In the genomic region with DNA sequence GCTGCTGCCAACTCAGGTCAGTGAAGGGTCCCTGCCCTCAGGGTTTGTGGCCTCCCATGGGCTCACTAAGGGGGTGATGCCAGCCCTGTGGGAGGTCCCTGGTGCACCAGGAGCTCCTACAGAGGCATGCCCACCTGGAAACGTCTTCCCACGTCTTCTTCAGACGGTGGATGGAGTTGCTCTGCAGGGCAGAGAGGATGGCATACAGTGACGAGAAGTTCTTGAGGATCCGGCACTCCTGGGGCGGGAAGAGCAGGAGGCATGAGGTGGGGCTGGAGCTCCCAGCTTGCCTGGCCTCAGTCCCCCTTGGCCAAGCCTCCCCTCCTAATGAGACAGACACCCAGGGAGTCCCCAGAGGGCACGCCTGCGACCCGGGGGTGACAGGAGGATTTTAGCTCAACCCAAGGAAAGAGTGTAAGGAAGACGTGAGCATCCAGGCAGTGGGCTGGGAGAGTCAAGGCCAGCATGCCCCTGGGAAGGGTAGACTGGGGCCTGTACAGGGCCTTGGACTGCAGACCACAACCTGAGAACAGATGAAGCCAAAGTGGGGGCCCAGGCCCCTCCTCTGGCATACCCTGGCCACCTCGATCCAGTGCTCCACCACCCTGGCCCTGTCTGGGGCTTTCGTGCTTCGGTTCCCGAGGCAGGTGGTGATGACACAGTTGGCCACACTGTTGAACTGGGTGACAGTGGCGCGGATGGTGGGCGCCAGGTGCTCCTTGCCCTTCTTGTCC, we compare ENCODE assay signal across 24 cellular contexts. TPM values are rescaled to one million over a fixed set of nuclear protein-coding genes. Genes with fewer than 3 reads are reported as not detected.
DNase-seq lines count a peak whose midpoint lies in the region; ATAC-seq, FAIRE-seq and TF ChIP-seq lines count a peak whose summit lies in the region.
"Had no signal": no experiment of that assay in that cellular context is flagged by ENCODE, and none has a peak within 500 bp of the region (broad histone marks: within the 10 kb centered on the region; RNA-seq: fewer than 3 reads in every experiment).

No MANE protein-coding gene starts in this region.

- no peak for TF ChIP-seq CTCF in Peyer's patch (IDR thresholded peaks at IDR 0.05)
- no peak for TF ChIP-seq CTCF in kidney (IDR thresholded peaks at IDR 0.05; ENCODE audit: borderline replicate concordance, extremely low read depth, insufficient read depth)

- H3K9me3 Mint-ChIP-seq in stimulated activated effector memory CD8-positive, alpha-beta T cell treated with anti-CD3 and anti-CD28 coated beads, Interleukin-12 subunit alpha, Interleukin-12 subunit beta, amount 100 ng/mL, for 72 hours: no peaks in the 10 kb centered on the region
- H3K9me3 Mint-ChIP-seq: activated CD4-positive, alpha-beta memory T cell treated with anti-CD3 and anti-CD28 coated beads for 36 hours; GM23338; T-cell; type B pancreatic cell had no signal

- H3K9me3 ChIP-seq in Peyer's patch (no peaks in the 10 kb centered on the region), kidney (ENCODE audit: control insufficient read depth in 1 of 2, low read length in 2 of 2) (no peaks in the 10 kb centered on the region)
- H3K9me3 ChIP-seq: esophagus squamous epithelium had no signal

- no peak overlapping the region for H3K9ac ChIP-seq in kidney (ENCODE audit: low read length in 2 of 2)

- peak overlapping the region; percentile 54 for H3K27ac Mint-ChIP-seq in stimulated activated effector memory CD8-positive, alpha-beta T cell treated with anti-CD3 and anti-CD28 coated beads, Interleukin-12 subunit alpha, Interleukin-12 subunit beta, amount 100 ng/mL, for 72 hours
- H3K27ac Mint-ChIP-seq: activated CD4-positive, alpha-beta memory T cell treated with anti-CD3 and anti-CD28 coated beads for 36 hours; GM23338; T-cell; type B pancreatic cell had no signal

- peaks cover 14% of the 10 kb centered on the region for H3K4me1 Mint-ChIP-seq in stimulated activated effector memory CD8-positive, alpha-beta T cell treated with anti-CD3 and anti-CD28 coated beads, Interleukin-12 subunit alpha, Interleukin-12 subunit beta, amount 100 ng/mL, for 72 hours

- no peak for TF ChIP-seq POLR2A in Peyer's patch (IDR thresholded peaks at IDR 0.05)

- peak; percentile 0 for DNase-seq in activated CD4-positive, alpha-beta T cell treated with anti-CD3 and anti-CD28 coated beads, Interleukin-2, amount 50 U/mL, for 1 hour
- no peak for DNase-seq in activated CD4-positive, alpha-beta T cell treated with anti-CD3 and anti-CD28 coated beads for 48 hours
- DNase-seq in Peyer's patch (peak in 2 of 3 donors; percentile 45 to 47), kidney (peak; percentile 57)
- no peak for DNase-seq in stimulated activated effector memory CD8-positive, alpha-beta T cell treated with anti-CD3 and anti-CD28 coated beads, Interleukin-12 subunit alpha, Interleukin-12 subunit beta, amount 100 ng/mL, for 72 hours (ENCODE audit: low spot score in 2 of 2)
- DNase-seq: activated CD4-positive, alpha-beta memory T cell treated with anti-CD3 and anti-CD28 coated beads for 36 hours; AML-193; amniotic stem cell; caudate nucleus; effector CD8-positive, alpha-beta T cell; esophagus squamous epithelium; Kasumi-1; NCI-H1092; NCI-H2081; NCI-H524; stimulated activated naive CD4-positive, alpha-beta T cell had no signal

- H3K4me1 ChIP-seq in Peyer's patch (peaks cover 0 to 8% (median 0%) of the 10 kb centered on the region in 4 donors), kidney (ENCODE audit: control insufficient read depth in 1 of 2, insufficient read depth in 1 of 2, low read depth in 1 of 2, low read length in 2 of 2) (no peaks in the 10 kb centered on the region)

- ATAC-seq in stimulated activated effector memory CD8-positive, alpha-beta T cell treated with anti-CD3 and anti-CD28 coated beads, Interleukin-12 subunit alpha, Interleukin-12 subunit beta, amount 100 ng/mL, for 72 hours: no peak
- ATAC-seq in esophagus mucosa: no peak
- ATAC-seq in GM19035 (IDR thresholded peaks at IDR 0.05; ENCODE audit: unreplicated experiment): no peak
- ATAC-seq in HG03520 (IDR thresholded peaks at IDR 0.05; ENCODE audit: unreplicated experiment): no peak
- ATAC-seq: T-cell had no signal

- H3K36me3 ChIP-seq in Peyer's patch (peaks cover 0 to 96% (median 0%) of the 10 kb centered on the region in 3 donors), kidney (ENCODE audit: control insufficient read depth in 1 of 2, insufficient read depth in 2 of 2, low read length in 2 of 2) (peaks cover 22 to 43% of the 10 kb centered on the region in 2 donors)

- peaks cover 100% of the 10 kb centered on the region for H3K36me3 Mint-ChIP-seq in stimulated activated effector memory CD8-positive, alpha-beta T cell treated with anti-CD3 and anti-CD28 coated beads, Interleukin-12 subunit alpha, Interleukin-12 subunit beta, amount 100 ng/mL, for 72 hours

- FAIRE-seq in kidney (lab: Jason Lieb, UNC): no peak

- no peak overlapping the region for H3K27ac ChIP-seq in Peyer's patch
- H3K27ac ChIP-seq in kidney (ENCODE audit: low read depth in 2 of 2, low read length in 2 of 2): no peak overlapping the region
- H3K27ac ChIP-seq: 22Rv1, esophagus squamous epithelium had no signal

- H3K4me3 Mint-ChIP-seq in stimulated activated effector memory CD8-positive, alpha-beta T cell treated with anti-CD3 and anti-CD28 coated beads, Interleukin-12 subunit alpha, Interleukin-12 subunit beta, amount 100 ng/mL, for 72 hours: no peak overlapping the region
- H3K4me3 Mint-ChIP-seq: activated CD4-positive, alpha-beta memory T cell treated with anti-CD3 and anti-CD28 coated beads for 36 hours; GM23338; T-cell; type B pancreatic cell had no signal

- no peaks in the 10 kb centered on the region for H3K27me3 ChIP-seq in Peyer's patch
- H3K27me3 ChIP-seq: esophagus squamous epithelium had no signal

- intact Hi-C loops in kidney (cut with DNase I): no loop called here

- H3K4me3 ChIP-seq in Peyer's patch: no peak overlapping the region
- no peak overlapping the region for H3K4me3 ChIP-seq in kidney (ENCODE audit: low read length in 2 of 2)
- H3K4me3 ChIP-seq: esophagus squamous epithelium, GM23338 had no signal

RNA-seq across cellular contexts. Expression of gene RALGDS, which starts 14.4 kb away (rescaled TPM):
- 100 to 1,000 TPM in 2 of 4 donors, 10 to 100 TPM in 2; 53.1 to 237 (median 139) TPM for total RNA-seq in Peyer's patch
- total RNA-seq in kidney: 43.3 TPM
- polyA plus RNA-seq in kidney (ENCODE audit: insufficient read depth, low read depth, low replicate concordance): 13.0 TPM
- 35.0 TPM for total RNA-seq in esophagus mucosa

RNA-seq across cellular contexts. Expression of gene CEL, which starts 44.9 kb away (rescaled TPM):
- total RNA-seq in Peyer's patch (1 to 10 TPM; 1.6 to 9.1 (median 5.8) TPM), kidney (1.0 TPM), esophagus mucosa (2.4 TPM)
- polyA plus RNA-seq in kidney (ENCODE audit: insufficient read depth, low read depth, low replicate concordance): 16.7 TPM

RNA-seq across cellular contexts. Expression of gene GBGT1, which starts 57.0 kb away (rescaled TPM):
- total RNA-seq in Peyer's patch (10 to 100 TPM in 3 of 4 donors, 1 to 10 TPM in 1; 7.0 to 49.5 (median 14.1) TPM), kidney (21.6 TPM), esophagus mucosa (2.0 TPM)
- 7.9 TPM for polyA plus RNA-seq in kidney (ENCODE audit: insufficient read depth, low read depth, low replicate concordance)
- total RNA-seq: HT-29 had no signal

Comparison
In these comparisons a context has a peak if more than half of its experiments do, and no peak if none do; other contexts are left out.
1. DNase-seq: peak in activated CD4-positive, alpha-beta T cell treated with anti-CD3 and anti-CD28 coated beads, Interleukin-2, amount 50 U/mL, for 1 hour (single experiment), Peyer's patch (2 of 3) and kidney (single experiment); none in activated CD4-positive, alpha-beta T cell treated with anti-CD3 and anti-CD28 coated beads for 48 hours (single experiment) and stimulated activated effector memory CD8-positive, alpha-beta T cell treated with anti-CD3 and anti-CD28 coated beads, Interleukin-12 subunit alpha, Interleukin-12 subunit beta, amount 100 ng/mL, for 72 hours (0 of 2).